Comparison of ENCODE assay signal across 17 cellular contexts in the genomic region with DNA sequence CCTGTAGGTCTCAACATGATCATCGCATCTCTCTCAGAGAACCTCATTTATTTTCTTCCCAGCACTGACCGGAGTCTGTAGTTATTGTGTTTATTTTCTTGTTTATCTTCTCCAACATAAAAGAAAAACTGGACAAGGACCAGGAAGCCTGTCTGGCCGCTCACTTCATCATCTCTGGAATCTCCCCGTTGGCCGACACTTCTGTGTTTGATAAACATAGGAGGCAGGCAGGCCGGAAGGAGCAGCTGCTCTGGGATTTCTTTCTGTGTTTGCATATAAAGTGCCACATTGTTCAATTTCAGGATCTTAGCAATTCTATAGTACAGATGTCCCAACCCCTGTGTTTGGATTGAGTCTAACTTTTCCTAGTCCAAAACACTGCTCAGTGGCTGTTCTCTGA.
"Had no signal": no experiment of that assay in that cellular context is flagged by ENCODE, and none has a peak within 500 bp of the region (broad histone marks: within the 10 kb centered on the region; RNA-seq: fewer than 3 reads in every experiment).

No MANE protein-coding gene starts in this region.

- H3K9me3 ChIP-seq: SK-N-SH, thyroid gland had no signal

- H3K27me3 Mint-ChIP-seq: activated naive CD8-positive, alpha-beta T cell treated with anti-CD3 and anti-CD28 coated beads, Interleukin-2, amount 50 U/mL, for 24 hours; naive thymus-derived CD8-positive, alpha-beta T cell; stimulated activated naive CD8-positive, alpha-beta T cell treated with anti-CD3 and anti-CD28 coated beads, Interleukin-15, amount 100 ng/mL, for 72 hours had no signal

- H3K4me3 ChIP-seq: cardiac muscle cell, thyroid gland had no signal

- H3K4me1 ChIP-seq: thyroid gland had no signal

- H3K27ac ChIP-seq: cardiac muscle cell, thyroid gland had no signal

- DNase-seq: activated CD4-positive, alpha-beta T cell treated with anti-CD3 and anti-CD28 coated beads for 48 hours; activated CD8-positive, alpha-beta memory T cell treated with anti-CD3 and anti-CD28 coated beads, Interleukin-2, amount 50 U/mL, for 48 hours; activated CD8-positive, alpha-beta T cell treated with anti-CD3 and anti-CD28 coated beads, Interleukin-2, amount 10 ng/mL, durations not matched to agents 7 days and 5 days; activated naive CD4-positive, alpha-beta T cell; activated naive CD8-positive, alpha-beta T cell treated with anti-CD3 and anti-CD28 coated beads, Interleukin-2, amount 50 U/mL, for 24 hours; effector CD8-positive, alpha-beta T cell; hippocampal formation; midbrain; naive thymus-derived CD8-positive, alpha-beta T cell; SK-N-SH; stimulated activated CD4-positive, alpha-beta T cell treated with anti-CD3 and anti-CD28 coated beads, Interleukin-4, amount 100 ng/mL, for 1 hour; stimulated activated naive CD8-positive, alpha-beta T cell treated with anti-CD3 and anti-CD28 coated beads, Interleukin-15, amount 100 ng/mL, for 72 hours; T-helper 1 cell; thyroid gland had no signal

- H3K27ac Mint-ChIP-seq: activated CD8-positive, alpha-beta T cell treated with anti-CD3 and anti-CD28 coated beads, Interleukin-2, amount 10 ng/mL, durations not matched to agents 7 days and 5 days; activated naive CD8-positive, alpha-beta T cell treated with anti-CD3 and anti-CD28 coated beads, Interleukin-2, amount 50 U/mL, for 24 hours; activated T-helper 1 cell treated with anti-CD3 and anti-CD28 coated beads, Interleukin-12 subunit alpha, Interleukin-12 subunit beta, Interleukin-2, Interleukin-4 antibody, amounts not matched to agents 30 ng/mL and 10 ng/mL and 1 ng/mL, durations not matched to agents 14 hours and 24 hours and 36 hours; naive thymus-derived CD8-positive, alpha-beta T cell had no signal

- ATAC-seq: activated CD8-positive, alpha-beta T cell treated with anti-CD3 and anti-CD28 coated beads, Interleukin-2, amount 10 ng/mL, durations not matched to agents 7 days and 5 days; activated naive CD8-positive, alpha-beta T cell treated with anti-CD3 and anti-CD28 coated beads, Interleukin-2, amount 50 U/mL, for 24 hours; naive thymus-derived CD8-positive, alpha-beta T cell; stimulated activated naive CD8-positive, alpha-beta T cell treated with anti-CD3 and anti-CD28 coated beads, Interleukin-15, amount 100 ng/mL, for 72 hours; WTC11 had no signal

- H3K4me1 Mint-ChIP-seq: activated naive CD8-positive, alpha-beta T cell treated with anti-CD3 and anti-CD28 coated beads, Interleukin-2, amount 50 U/mL, for 24 hours; stimulated activated naive CD8-positive, alpha-beta T cell treated with anti-CD3 and anti-CD28 coated beads, Interleukin-15, amount 100 ng/mL, for 72 hours had no signal

- H3K27me3 ChIP-seq: cardiac muscle cell, thyroid gland had no signal

- H3K9ac ChIP-seq: SK-N-SH had no signal

- H3K4me3 Mint-ChIP-seq: activated CD8-positive, alpha-beta T cell treated with anti-CD3 and anti-CD28 coated beads, Interleukin-2, amount 10 ng/mL, durations not matched to agents 7 days and 5 days; activated naive CD8-positive, alpha-beta T cell treated with anti-CD3 and anti-CD28 coated beads, Interleukin-2, amount 50 U/mL, for 24 hours; activated T-helper 1 cell treated with anti-CD3 and anti-CD28 coated beads, Interleukin-12 subunit alpha, Interleukin-12 subunit beta, Interleukin-2, Interleukin-4 antibody, amounts not matched to agents 30 ng/mL and 10 ng/mL and 1 ng/mL, durations not matched to agents 14 hours and 24 hours and 36 hours; naive thymus-derived CD8-positive, alpha-beta T cell; stimulated activated naive CD8-positive, alpha-beta T cell treated with anti-CD3 and anti-CD28 coated beads, Interleukin-15, amount 100 ng/mL, for 72 hours; WTC11 had no signal
